Comparison of ENCODE assay signal across 1 cellular context in the genomic region with DNA sequence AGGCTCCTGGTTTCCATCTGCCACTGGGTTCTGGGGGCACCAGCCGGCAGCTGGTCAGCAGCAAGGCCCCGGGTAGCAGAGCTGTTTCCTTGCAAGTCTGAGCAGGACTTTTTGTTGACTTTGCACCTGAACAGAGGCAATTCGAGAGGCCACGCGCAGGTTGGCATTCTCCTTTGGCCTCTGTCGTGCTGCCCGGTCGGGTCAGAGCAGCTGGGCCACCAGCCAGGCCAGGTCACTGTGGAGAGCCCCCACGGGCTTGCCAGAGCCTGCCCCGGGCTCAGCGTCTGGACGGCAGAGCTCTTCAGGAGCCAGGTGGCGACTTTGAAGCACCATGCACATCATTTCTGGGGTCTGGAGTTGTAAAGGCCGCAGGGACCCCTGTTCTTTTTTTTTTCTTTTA.
TF ChIP-seq lines count a peak whose summit lies in the region.

No MANE protein-coding gene starts in this region.

TF ChIP-seq in HepG2, 621 proteins besides CTCF, POLR2A, EP300 and RAD21:
- TF ChIP-seq ZNF780A (CRISPR knock-in tag; IDR thresholded peaks at IDR 0.05), result no peak
- TF ChIP-seq, protein P1, sequence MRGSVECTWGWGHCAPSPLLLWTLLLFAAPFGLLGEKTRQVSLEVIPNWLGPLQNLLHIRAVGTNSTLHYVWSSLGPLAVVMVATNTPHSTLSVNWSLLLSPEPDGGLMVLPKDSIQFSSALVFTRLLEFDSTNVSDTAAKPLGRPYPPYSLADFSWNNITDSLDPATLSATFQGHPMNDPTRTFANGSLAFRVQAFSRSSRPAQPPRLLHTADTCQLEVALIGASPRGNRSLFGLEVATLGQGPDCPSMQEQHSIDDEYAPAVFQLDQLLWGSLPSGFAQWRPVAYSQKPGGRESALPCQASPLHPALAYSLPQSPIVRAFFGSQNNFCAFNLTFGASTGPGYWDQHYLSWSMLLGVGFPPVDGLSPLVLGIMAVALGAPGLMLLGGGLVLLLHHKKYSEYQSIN (CRISPR knock-in tag; IDR thresholded peaks at IDR 0.05; ENCODE audit: borderline replicate concordance), result no peak
- TF ChIP-seq AGO2 (optimal IDR thresholded peaks at IDR 0.05; ENCODE audit: low read depth, low read length), result peak; percentile 82
- TF ChIP-seq ZMYM3 (CRISPR knock-in tag; IDR thresholded peaks at IDR 0.05), result no peak
- TF ChIP-seq ZNF768 (CRISPR knock-in tag; IDR thresholded peaks at IDR 0.05), result 0 out of 2 replicates have a peak, but pooled peaks have one; percentile 24
- TF ChIP-seq SKI (IDR thresholded peaks at IDR 0.05; ENCODE audit: partially characterized antibody), result no peak
- TF ChIP-seq SOX5 (CRISPR knock-in tag; IDR thresholded peaks at IDR 0.05; ENCODE audit: borderline replicate concordance), result no peak
- TF ChIP-seq ZSCAN31 (CRISPR knock-in tag; IDR thresholded peaks at IDR 0.05; ENCODE audit: low read depth), result no peak
- TF ChIP-seq TCF7L2 (IDR thresholded peaks at IDR 0.05; ENCODE audit: low read depth, low read length), result no peak
- TF ChIP-seq KDM5B (CRISPR knock-in tag; IDR thresholded peaks at IDR 0.05; ENCODE audit: borderline replicate concordance), result no peak
- TF ChIP-seq TBP (CRISPR knock-in tag; IDR thresholded peaks at IDR 0.05), result no peak
- no peak for TF ChIP-seq HNRNPUL1 (IDR thresholded peaks at IDR 0.05; ENCODE audit: low read depth, low read length)
- TF ChIP-seq ARHGAP35 (CRISPR knock-in tag; IDR thresholded peaks at IDR 0.05; ENCODE audit: borderline replicate concordance), result no peak
- TF ChIP-seq, protein P2, sequence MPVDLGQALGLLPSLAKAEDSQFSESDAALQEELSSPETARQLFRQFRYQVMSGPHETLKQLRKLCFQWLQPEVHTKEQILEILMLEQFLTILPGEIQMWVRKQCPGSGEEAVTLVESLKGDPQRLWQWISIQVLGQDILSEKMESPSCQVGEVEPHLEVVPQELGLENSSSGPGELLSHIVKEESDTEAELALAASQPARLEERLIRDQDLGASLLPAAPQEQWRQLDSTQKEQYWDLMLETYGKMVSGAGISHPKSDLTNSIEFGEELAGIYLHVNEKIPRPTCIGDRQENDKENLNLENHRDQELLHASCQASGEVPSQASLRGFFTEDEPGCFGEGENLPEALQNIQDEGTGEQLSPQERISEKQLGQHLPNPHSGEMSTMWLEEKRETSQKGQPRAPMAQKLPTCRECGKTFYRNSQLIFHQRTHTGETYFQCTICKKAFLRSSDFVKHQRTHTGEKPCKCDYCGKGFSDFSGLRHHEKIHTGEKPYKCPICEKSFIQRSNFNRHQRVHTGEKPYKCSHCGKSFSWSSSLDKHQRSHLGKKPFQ (CRISPR knock-in tag; IDR thresholded peaks at IDR 0.05; ENCODE audit: insufficient replicate concordance), result no peak
- no peak for TF ChIP-seq HOXA3 (CRISPR knock-in tag; IDR thresholded peaks at IDR 0.05)
- TF ChIP-seq, protein P3, sequence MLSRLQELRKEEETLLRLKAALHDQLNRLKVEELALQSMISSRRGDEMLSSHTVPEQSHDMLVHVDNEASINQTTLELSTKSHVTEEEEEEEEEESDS (CRISPR knock-in tag; IDR thresholded peaks at IDR 0.05; ENCODE audit: borderline replicate concordance), result no peak
- no peak for TF ChIP-seq MTF1 (CRISPR knock-in tag; IDR thresholded peaks at IDR 0.05)
- TF ChIP-seq AHR (CRISPR knock-in tag; IDR thresholded peaks at IDR 0.05), result no peak
- no peak for TF ChIP-seq PHF8 (CRISPR knock-in tag; IDR thresholded peaks at IDR 0.05)
- no peak for TF ChIP-seq ZNF260 (CRISPR knock-in tag; IDR thresholded peaks at IDR 0.05; ENCODE audit: borderline replicate concordance, low read depth)
- peak; percentile 74 for TF ChIP-seq ZC3H13 (CRISPR knock-in tag; IDR thresholded peaks at IDR 0.05)
- TF ChIP-seq ZBTB3 (CRISPR knock-in tag; IDR thresholded peaks at IDR 0.05; ENCODE audit: borderline replicate concordance, low read depth), result no peak
- TF ChIP-seq, protein P4, sequence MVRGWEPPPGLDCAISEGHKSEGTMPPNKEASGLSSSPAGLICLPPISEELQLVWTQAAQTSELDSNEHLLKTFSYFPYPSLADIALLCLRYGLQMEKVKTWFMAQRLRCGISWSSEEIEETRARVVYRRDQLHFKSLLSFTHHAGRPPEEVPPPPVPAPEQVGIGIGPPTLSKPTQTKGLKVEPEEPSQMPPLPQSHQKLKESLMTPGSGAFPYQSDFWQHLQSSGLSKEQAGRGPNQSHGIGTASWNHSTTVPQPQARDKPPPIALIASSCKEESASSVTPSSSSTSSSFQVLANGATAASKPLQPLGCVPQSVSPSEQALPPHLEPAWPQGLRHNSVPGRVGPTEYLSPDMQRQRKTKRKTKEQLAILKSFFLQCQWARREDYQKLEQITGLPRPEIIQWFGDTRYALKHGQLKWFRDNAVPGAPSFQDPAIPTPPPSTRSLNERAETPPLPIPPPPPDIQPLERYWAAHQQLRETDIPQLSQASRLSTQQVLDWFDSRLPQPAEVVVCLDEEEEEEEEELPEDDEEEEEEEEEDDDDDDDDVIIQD (CRISPR knock-in tag; IDR thresholded peaks at IDR 0.05; ENCODE audit: low read depth), result no peak
- peak; percentile 15; the same call in 1 of the 2 replicates for TF ChIP-seq ZFX (CRISPR knock-in tag; IDR thresholded peaks at IDR 0.05; ENCODE audit: low read depth)
- TF ChIP-seq ZBTB42 (CRISPR knock-in tag; IDR thresholded peaks at IDR 0.05), result no peak
